In the genomic region with DNA sequence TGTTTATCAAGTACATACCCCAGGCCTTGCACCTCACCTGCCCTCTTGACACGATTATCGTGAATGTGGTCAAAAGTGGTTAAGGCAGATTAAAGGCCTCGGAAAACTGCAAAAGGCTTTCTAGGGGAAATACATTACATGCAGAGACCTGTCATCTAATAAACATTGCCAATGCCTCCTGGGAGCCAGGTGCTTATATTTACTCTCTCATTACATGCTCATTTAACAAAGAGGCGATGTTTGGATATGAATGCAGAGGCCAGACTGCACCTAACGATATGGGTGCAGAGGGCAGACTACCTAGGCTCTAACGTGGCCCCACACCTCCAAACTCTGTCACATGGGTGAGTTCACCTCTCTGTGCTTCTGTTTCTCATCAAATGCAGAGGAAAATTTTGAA, we compare ENCODE assay signal across 11 cellular contexts.
"Had no signal": no experiment of that assay in that cellular context is flagged by ENCODE, and none has a peak within 500 bp of the region (broad histone marks: within the 10 kb centered on the region; RNA-seq: fewer than 3 reads in every experiment).

No MANE protein-coding gene starts in this region.

- ATAC-seq: upper lobe of right lung had no signal

- DNase-seq: activated naive CD4-positive, alpha-beta T cell; activated T-cell treated with anti-CD3 and anti-CD28 coated beads for 4 hours; cerebellar nuclear complex; effector CD8-positive, alpha-beta T cell; foreskin fibroblast; hippocampal formation; kidney; left ventricle myocardium inferior; naive B cell; stimulated activated CD4-positive, alpha-beta T cell treated with anti-CD3 and anti-CD28 coated beads, Interleukin-2, amount 100 ng/mL, for 24 hours; upper lobe of right lung had no signal
